21 cellular contexts compared by ENCODE assay signal in genomic region chr1:159934136-159935039, GRCh38. TPM values are rescaled to one million over a fixed set of nuclear protein-coding genes. Genes with fewer than 3 reads are reported as not detected.
A peak's percentile ranks its signal among the peaks of the same experiment; 100 is the strongest.
DNase-seq lines count a peak whose midpoint lies in the region; ATAC-seq and TF ChIP-seq lines count a peak whose summit lies in the region.
"Had no signal": no experiment of that assay in that cellular context is flagged by ENCODE, and none has a peak within 500 bp of the region (broad histone marks: within the 10 kb centered on the region; RNA-seq: fewer than 3 reads in every experiment).

No MANE protein-coding gene starts in this region.

- no peak overlapping the region for H2AK5ac ChIP-seq in IMR-90 (ENCODE audit: low read depth, low read length)

- no peak for ATAC-seq in IMR-90 (ENCODE audit: low read depth)
- no peak for ATAC-seq in activated T-helper 17 cell treated with anti-CD3 and anti-CD28 coated beads, Interleukin-2, amount 50 U/mL, for 72 hours (replicated peaks)
- ATAC-seq in HG02763 (IDR thresholded peaks at IDR 0.05; ENCODE audit: unreplicated experiment) = no peak
- ATAC-seq in T-cell (replicated peaks in 1 of 4) = no peak
- ATAC-seq: GM12878 had no signal

- H3K9me3 Mint-ChIP-seq in activated T-helper 17 cell treated with anti-CD3 and anti-CD28 coated beads, Interleukin-2, amount 50 U/mL, for 72 hours = no peaks in the 10 kb centered on the region
- H3K9me3 Mint-ChIP-seq in neural progenitor cell (no peaks in the 10 kb centered on the region), T-cell (no peaks in the 10 kb centered on the region)
- H3K9me3 Mint-ChIP-seq: CD8-positive, alpha-beta memory T cell; H9 had no signal

- no TSS peak for BruUV-seq in IMR-90 (replicated peaks; lab: Mats Ljungman, UMichigan)

- H3K79me2 ChIP-seq in neural progenitor cell (ENCODE audit: low read depth) = no peaks in the 10 kb centered on the region

- CTCF ChIA-PET in IMR-90 (lab: Yijun Ruan, JAX) = interaction anchor here (0.6 to 2.7 kb wide), 2 partner anchors 73 to 118 kb away, joined by 4 to 15 read pairs; no protein-coding TSS in a partner anchor
- CTCF ChIA-PET in T-cell (lab: Charles Lee) = interaction anchor here (0.7 to 2.1 kb wide), 4 partner anchors 11 to 72 kb away, joined by 3 to 5 read pairs (median 3); no protein-coding TSS in a partner anchor

- no peak overlapping the region for H4K8ac ChIP-seq in IMR-90 (ENCODE audit: low read depth in 2 of 2, low read length in 2 of 2)

- TF ChIP-seq RAD21 in IMR-90 (IDR thresholded peaks at IDR 0.05; ENCODE audit: low read length) = no peak

- H3K4me3 Mint-ChIP-seq in activated T-helper 17 cell treated with anti-CD3 and anti-CD28 coated beads, Interleukin-2, amount 50 U/mL, for 72 hours = no peak overlapping the region
- no peak overlapping the region for H3K4me3 Mint-ChIP-seq in neural progenitor cell
- no peak overlapping the region for H3K4me3 Mint-ChIP-seq in T-cell
- H3K4me3 Mint-ChIP-seq: CD4-positive, CD25-positive, alpha-beta regulatory T cell; H9 had no signal

- POLR2A ChIA-PET in IMR-90 (lab: Charles Lee; ENCODE audit: unreplicated experiment) (no interaction called here), T-cell (lab: Charles Lee) (interaction anchor here in 1 of 2 donors (1.5 kb wide), 1 partner anchor 9 kb away, joined by 4 read pairs; the partner anchor contains the start of gene TAGLN2)

- H3K79me1 ChIP-seq in IMR-90 (ENCODE audit: low read depth in 1 of 2, low read length in 2 of 2) = no peaks in the 10 kb centered on the region

- H3K23ac ChIP-seq in IMR-90 (ENCODE audit: low read depth, low read length) = no peak overlapping the region

- no peak overlapping the region for H3K14ac ChIP-seq in IMR-90 (replicated peaks; ENCODE audit: low read depth, low read length)

- no peaks in the 10 kb centered on the region for H3K36me3 Mint-ChIP-seq in activated T-helper 17 cell treated with anti-CD3 and anti-CD28 coated beads, Interleukin-2, amount 50 U/mL, for 72 hours (ENCODE audit: low read depth)
- H3K36me3 Mint-ChIP-seq in neural progenitor cell (peaks cover 19% of the 10 kb centered on the region), T-cell (no peaks in the 10 kb centered on the region)
- H3K36me3 Mint-ChIP-seq: CD8-positive, alpha-beta memory T cell had no signal

- no peak overlapping the region for H3K18ac ChIP-seq in IMR-90 (ENCODE audit: low read depth, low read length)

- TF ChIP-seq CTCF in IMR-90 (conservative IDR thresholded peaks at IDR 0.05; ENCODE audit: low read depth, low read length) = no peak
- no peak for TF ChIP-seq CTCF in neural progenitor cell (IDR thresholded peaks at IDR 0.05)
- no peak for TF ChIP-seq CTCF in brain microvascular endothelial cell (IDR thresholded peaks at IDR 0.05; ENCODE audit: low read depth, low read length, missing control alignments)

- H4K91ac ChIP-seq in IMR-90 (ENCODE audit: insufficient read depth, low read depth, low read length) = no peak overlapping the region

- no peaks in the 10 kb centered on the region for H3K4me1 Mint-ChIP-seq in activated T-helper 17 cell treated with anti-CD3 and anti-CD28 coated beads, Interleukin-2, amount 50 U/mL, for 72 hours
- H3K4me1 Mint-ChIP-seq in neural progenitor cell (peaks cover 29% of the 10 kb centered on the region), T-cell (peaks cover 0 to 12% (median 8%) of the 10 kb centered on the region in 3 donors)

- no peak for TF ChIP-seq POLR2A in IMR-90 (IDR thresholded peaks at IDR 0.05; ENCODE audit: low read depth, low read length)

- in situ Hi-C loops in IMR-90 (cut with MboI; ENCODE audit: low sequenced_read_pairs) (loop anchor here (5.0 to 10.0 kb wide), 2 partner anchors 73 to 440 kb away; no protein-coding TSS in a partner anchor), brain microvascular endothelial cell (cut with HindIII; ENCODE audit: low pct_ligation_motif_present, low sequenced_read_pairs) (no loop called here)

- H2BK5ac ChIP-seq in IMR-90 (ENCODE audit: low read depth, low read length, poor library complexity, severe bottlenecking) = no peak overlapping the region

- peaks cover 10% of the 10 kb centered on the region for H3K27me3 Mint-ChIP-seq in activated T-helper 17 cell treated with anti-CD3 and anti-CD28 coated beads, Interleukin-2, amount 50 U/mL, for 72 hours
- peaks cover 4% of the 10 kb centered on the region for H3K27me3 Mint-ChIP-seq in neural progenitor cell (ENCODE audit: insufficient read depth, low read depth)
- H3K27me3 Mint-ChIP-seq in T-cell = peaks cover 4 to 5% of the 10 kb centered on the region in 2 donors

- no peak overlapping the region for H4K5ac ChIP-seq in IMR-90 (ENCODE audit: low read depth, low read length)

- no peaks in the 10 kb centered on the region for H3K9me1 ChIP-seq in IMR-90 (ENCODE audit: insufficient read depth, low read length)

- H3K27ac ChIP-seq in IMR-90 (ENCODE audit: insufficient read depth, low read length) (no peak overlapping the region), neural progenitor cell (no peak overlapping the region), brain microvascular endothelial cell (no peak overlapping the region)

- H3F3A ChIP-seq in neural progenitor cell (ENCODE audit: low read depth) = no peaks in the 10 kb centered on the region

- H2AK9ac ChIP-seq in IMR-90 (replicated peaks; ENCODE audit: low read depth, low read length, poor library complexity) = no peak overlapping the region

- H3K27me3 ChIP-seq in IMR-90 (ENCODE audit: control insufficient read depth, insufficient read depth, low read length) (peaks cover 24% of the 10 kb centered on the region; the same call in 1 of the 2 replicates), neural progenitor cell (no peaks in the 10 kb centered on the region), brain microvascular endothelial cell (replicated peaks) (no peaks in the 10 kb centered on the region)

- WGBS in IMR-90 (ENCODE audit: extremely low coverage in 2 of 2, insufficient read length in 1 of 2), 2 experiments = no CpG with 5 or more reads among the region's 14 CpGs

- H3K4me1 ChIP-seq in IMR-90 (ENCODE audit: control insufficient read depth, insufficient read depth, low read length) = no peaks in the 10 kb centered on the region
- H3K4me1 ChIP-seq in neural progenitor cell = peaks cover 21% of the 10 kb centered on the region

- H3K4me2 ChIP-seq in IMR-90 (ENCODE audit: low read depth, low read length) = no peak overlapping the region
- no peak overlapping the region for H3K4me2 ChIP-seq in neural progenitor cell

- H3K9ac ChIP-seq in IMR-90 (ENCODE audit: low read depth, low read length) = no peak overlapping the region
- H3K9ac ChIP-seq in neural progenitor cell = no peak overlapping the region

- H2AFZ ChIP-seq in IMR-90 (replicated peaks; ENCODE audit: low read length, poor library complexity) (peak overlapping the region; percentile 33), neural progenitor cell (replicated peaks) (no peak overlapping the region)

- H3K27ac Mint-ChIP-seq in activated T-helper 17 cell treated with anti-CD3 and anti-CD28 coated beads, Interleukin-2, amount 50 U/mL, for 72 hours = peak overlapping the region; percentile 25
- H3K27ac Mint-ChIP-seq in neural progenitor cell = peak overlapping the region; percentile 30
- H3K27ac Mint-ChIP-seq in T-cell = no peak overlapping the region
- H3K27ac Mint-ChIP-seq: CD4-positive, CD25-positive, alpha-beta regulatory T cell; H9 had no signal

- H2BK120ac ChIP-seq in IMR-90 (ENCODE audit: low read depth, low read length) = no peak overlapping the region

- H2BK20ac ChIP-seq in IMR-90 (ENCODE audit: low read depth, low read length) = no peak overlapping the region

- no peak overlapping the region for H3K4me3 ChIP-seq in IMR-90 (ENCODE audit: insufficient read depth, low read depth, low read length)
- no peak overlapping the region for H3K4me3 ChIP-seq in neural progenitor cell
- no peak overlapping the region for H3K4me3 ChIP-seq in brain microvascular endothelial cell (ENCODE audit: low read depth, low read length)
- H3K4me3 ChIP-seq: GM12878 had no signal

- H3K9me3 ChIP-seq in IMR-90 (ENCODE audit: control insufficient read depth, insufficient read depth, low read length) (no peaks in the 10 kb centered on the region), neural progenitor cell (ENCODE audit: low read depth) (no peaks in the 10 kb centered on the region)

- dilution Hi-C loops in IMR-90 (cut with HindIII; ENCODE audit: low sequenced_read_pairs, unreplicated experiment) = no loop called here

- intact Hi-C loops in IMR-90 (cut with micrococcal nuclease) = no loop called here

- H2BK15ac ChIP-seq in IMR-90 (ENCODE audit: low read depth, low read length) = no peak overlapping the region

- H4K20me1 ChIP-seq in IMR-90 (ENCODE audit: insufficient read depth, low read length) = no peaks in the 10 kb centered on the region
- H4K20me1 ChIP-seq in neural progenitor cell (ENCODE audit: low read depth) = peaks cover 12% of the 10 kb centered on the region

- DNase-seq in IMR-90 (no peak), neural progenitor cell (ENCODE audit: low spot score) (no peak), brain microvascular endothelial cell (no peak), T-cell (no peak)
- DNase-seq in activated CD8-positive, alpha-beta memory T cell treated with anti-CD3 and anti-CD28 coated beads for 24 hours = no peak
- DNase-seq: AML-193; C1 segment of cervical spinal cord; CD4-positive, CD25-positive, alpha-beta regulatory T cell; CD8-positive, alpha-beta memory T cell; COR-L47; DMS 273 treated with DMSO at 0.1 percent for 48 hours; DMS53; DND-41; EL; GOT3; H9 had no signal

- H3K56ac ChIP-seq in IMR-90 (ENCODE audit: extremely low read depth, insufficient read depth, low read length) = no peak overlapping the region

- no peaks in the 10 kb centered on the region for H3K36me3 ChIP-seq in IMR-90 (ENCODE audit: control insufficient read depth, insufficient read depth, low read length)
- no peaks in the 10 kb centered on the region for H3K36me3 ChIP-seq in neural progenitor cell
- no peaks in the 10 kb centered on the region for H3K36me3 ChIP-seq in brain microvascular endothelial cell (replicated peaks)

- H3K4ac ChIP-seq in IMR-90 (ENCODE audit: low read depth, low read length) = no peak overlapping the region

RNA-seq across cellular contexts. Expression of gene TAGLN2, which starts 9.1 kb away (rescaled TPM):
- total RNA-seq in IMR-90 (2012; rRNA removed) (365 and 440 TPM in 2 replicates), neural progenitor cell (ENCODE audit: low replicate concordance) (3.9 and 12.1 TPM in 2 replicates), T-cell (100 to 1,000 TPM; 210 to 372 (median 245) TPM)
- polyA plus RNA-seq in IMR-90 (2012; rRNA removed) = 634 and 646 TPM in 2 replicates
- polyA plus RNA-seq in IMR-90 (2012; cell fraction: cytosol; rRNA removed) = 328 and 686 TPM in 2 replicates
- 327 and 351 TPM in 2 replicates for polyA plus RNA-seq in IMR-90 (2012; cell fraction: nucleus; rRNA removed; ENCODE audit: low replicate concordance)
- 100 to 1,000 TPM; 457 to 593 TPM for total RNA-seq in activated T-helper 17 cell treated with anti-CD3 and anti-CD28 coated beads, Interleukin-2, amount 50 U/mL, for 72 hours

RNA-seq across cellular contexts. Expression of gene IGSF9, which starts 11.0 kb away (rescaled TPM):
- total RNA-seq in IMR-90 (2012; rRNA removed) (not detected in 2 replicates), neural progenitor cell (ENCODE audit: low replicate concordance) (3.3 and 9.1 TPM in 2 replicates), T-cell (under 1 TPM in 3 of 5 donors, not detected in 2; 0.06 to 0.16 (median 0.12) TPM)
- polyA plus RNA-seq in IMR-90 (2012; rRNA removed) = 0.05 and 0.07 TPM in 2 replicates
- 0.02 and 0.05 TPM in 2 replicates for polyA plus RNA-seq in IMR-90 (2012; cell fraction: cytosol; rRNA removed)
- 0.07 and 0.29 TPM in 2 replicates for polyA plus RNA-seq in IMR-90 (2012; cell fraction: nucleus; rRNA removed; ENCODE audit: low replicate concordance)
- total RNA-seq in activated T-helper 17 cell treated with anti-CD3 and anti-CD28 coated beads, Interleukin-2, amount 50 U/mL, for 72 hours = not detected
- total RNA-seq: CD4-positive, CD25-positive, alpha-beta regulatory T cell; G401; GM12878 had no signal
- polyA plus RNA-seq: CD8-positive, alpha-beta memory T cell had no signal

RNA-seq across cellular contexts. Expression of gene SLAMF9, which starts 19.6 kb away (rescaled TPM):
- total RNA-seq in IMR-90 (2012; rRNA removed) = 0.18 and 0.28 TPM in 2 replicates
- polyA plus RNA-seq in IMR-90 (2012; rRNA removed) = 0.27 and 0.67 TPM in 2 replicates
- 0.14 and 0.19 TPM in 2 replicates for polyA plus RNA-seq in IMR-90 (2012; cell fraction: cytosol; rRNA removed)
- polyA plus RNA-seq in IMR-90 (2012; cell fraction: nucleus; rRNA removed; ENCODE audit: low replicate concordance) = 0.07 TPM in 1 of 2 replicates, not detected in the other
- not detected for total RNA-seq in activated T-helper 17 cell treated with anti-CD3 and anti-CD28 coated beads, Interleukin-2, amount 50 U/mL, for 72 hours
- total RNA-seq in neural progenitor cell (ENCODE audit: low replicate concordance) = not detected in 2 replicates
- total RNA-seq in T-cell = not detected
- total RNA-seq: CD4-positive, CD25-positive, alpha-beta regulatory T cell; CD8-positive, alpha-beta memory T cell; G401; GM12878; H9; HT-29 had no signal
- polyA plus RNA-seq: CD4-positive, CD25-positive, alpha-beta regulatory T cell; CD8-positive, alpha-beta memory T cell; GM12878 had no signal

RNA-seq across cellular contexts. Expression of gene CFAP45, which starts 34.4 kb away (rescaled TPM):
- total RNA-seq in IMR-90 (2012; rRNA removed) (0.56 and 0.72 TPM in 2 replicates), neural progenitor cell (ENCODE audit: low replicate concordance) (not detected in 2 replicates), T-cell (1 to 10 TPM; 1.2 to 4.7 (median 1.5) TPM)
- polyA plus RNA-seq in IMR-90 (2012; rRNA removed) = 0.51 and 0.55 TPM in 2 replicates
- polyA plus RNA-seq in IMR-90 (2012; cell fraction: cytosol; rRNA removed) = 0.14 and 0.71 TPM in 2 replicates
- polyA plus RNA-seq in IMR-90 (2012; cell fraction: nucleus; rRNA removed; ENCODE audit: low replicate concordance) = 0.63 and 1.3 TPM in 2 replicates
- total RNA-seq in activated T-helper 17 cell treated with anti-CD3 and anti-CD28 coated beads, Interleukin-2, amount 50 U/mL, for 72 hours = 1 to 10 TPM in 1 of 2 donors, under 1 TPM in 1; 0.78 to 3.6 TPM
- total RNA-seq: G401, HT-29 had no signal

Comparison
In these comparisons a context has a peak if more than half of its experiments do, and no peak if none do; other contexts are left out.
1. H3K27ac Mint-ChIP-seq: peak in activated T-helper 17 cell treated with anti-CD3 and anti-CD28 coated beads, Interleukin-2, amount 50 U/mL, for 72 hours (single experiment) and neural progenitor cell (single experiment); none in T-cell (0 of 2).
2. RNA of gene TAGLN2, which starts 9.1 kb away (total RNA-seq): 457 to 593 TPM in activated T-helper 17 cell treated with anti-CD3 and anti-CD28 coated beads, Interleukin-2, amount 50 U/mL, for 72 hours, 365 to 440 TPM in IMR-90 and 210 to 372 TPM in T-cell; 3.9 to 12.1 TPM in neural progenitor cell; every median in the first group is over 10 times any median in the second.